9 cellular contexts compared by ENCODE assay signal in the genomic region with DNA sequence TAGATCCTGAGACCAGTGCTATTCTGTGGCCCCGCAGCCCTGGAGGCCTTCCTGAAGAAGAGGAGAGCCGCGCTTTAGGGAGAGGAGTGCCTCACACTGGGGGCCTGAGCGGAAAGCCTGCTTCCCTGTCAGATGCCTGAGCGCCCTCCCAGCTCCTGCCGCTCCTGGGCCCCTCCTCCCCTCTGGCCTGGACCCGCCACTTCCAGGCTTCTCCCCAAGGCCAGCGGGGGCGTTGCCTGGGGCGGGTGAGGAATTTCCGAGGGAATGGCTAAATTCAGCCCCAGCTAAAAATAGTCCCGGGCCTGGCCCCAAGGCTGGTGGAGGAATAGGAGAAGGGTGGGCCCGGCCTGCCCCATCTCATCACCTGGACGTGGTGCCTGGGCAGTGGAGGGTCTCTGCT. TPM values are rescaled to one million over a fixed set of nuclear protein-coding genes. Genes with fewer than 3 reads are reported as not detected.
DNase-seq lines count a peak whose midpoint lies in the region; TF ChIP-seq lines count a peak whose summit lies in the region.
"Had no signal": no experiment of that assay in that cellular context is flagged by ENCODE, and none has a peak within 500 bp of the region (broad histone marks: within the 10 kb centered on the region; RNA-seq: fewer than 3 reads in every experiment).

No MANE protein-coding gene starts in this region.

- intact Hi-C loops in sigmoid colon (cut with DNase I): no loop called here

- H3K27me3 ChIP-seq in iPS-20b (ENCODE audit: insufficient read depth, low read length) (peaks cover 15% of the 10 kb centered on the region; the same call in 1 of the 2 replicates), sigmoid colon (no peaks in the 10 kb centered on the region)

- 59 to 69% methylated on average over 14 of the region's 14 CpGs for WGBS in sigmoid colon, 2 donors

- peak overlapping the region; percentile 3; the same call in 1 of the 2 replicates for H3K4me3 ChIP-seq in iPS-20b (ENCODE audit: low read length)
- H3K4me3 ChIP-seq in sigmoid colon: peak overlapping the region in 1 of 4 donors; percentile 4

- peak overlapping the region; percentile 90 to 95 (median 93) for H3K27ac Mint-ChIP-seq in brain

- H3K36me3 Mint-ChIP-seq in brain: peaks cover 12% of the 10 kb centered on the region

- H3K27me3 Mint-ChIP-seq in brain: no peaks in the 10 kb centered on the region

- peaks cover 87% of the 10 kb centered on the region for H3K4me1 Mint-ChIP-seq in brain

- peaks cover 0 to 2% (median 0%) of the 10 kb centered on the region in 5 experiments for H3K9me3 Mint-ChIP-seq in brain

- DNase-seq in GM04504 (ENCODE audit: low read depth) (peak; percentile 63), sigmoid colon (peak; percentile 94), COLO668 (lab: John Stamatoyannopoulos, UW; ENCODE audit: unreplicated experiment) (no peak), cortex of kidney (lab: John Stamatoyannopoulos, UW) (no peak), middle frontal gyrus (ENCODE audit: extremely low spot score, low spot score) (no peak), pons (ENCODE audit: low spot score) (no peak)
- DNase-seq: foreskin melanocyte had no signal

- H3K4me1 ChIP-seq in iPS-20b (ENCODE audit: insufficient read depth, low read length) (peaks cover 18% of the 10 kb centered on the region), sigmoid colon (peaks cover 3 to 100% (median 100%) of the 10 kb centered on the region in 4 donors)

- TF ChIP-seq POLR2A in sigmoid colon (IDR thresholded peaks at IDR 0.05): no peak

- H3K9me3 ChIP-seq in iPS-20b (ENCODE audit: insufficient read depth, low read depth, low read length) (no peaks in the 10 kb centered on the region), sigmoid colon (no peaks in the 10 kb centered on the region)

- H3K9ac ChIP-seq in iPS-20b (ENCODE audit: low read depth, low read length): peak overlapping the region; percentile 45; the same call in 1 of the 2 replicates

- H3K36me3 ChIP-seq in iPS-20b (ENCODE audit: insufficient read depth, low read depth, low read length): no peaks in the 10 kb centered on the region
- no peaks in the 10 kb centered on the region for H3K36me3 ChIP-seq in sigmoid colon

- TF ChIP-seq EP300 in sigmoid colon (IDR thresholded peaks at IDR 0.05): no peak

- H3K27ac ChIP-seq in iPS-20b (ENCODE audit: low read length): no peak overlapping the region
- peak overlapping the region; percentile 94 to 100 (median 98) for H3K27ac ChIP-seq in sigmoid colon

- no peak overlapping the region for H3K4me3 Mint-ChIP-seq in brain

- no peak for TF ChIP-seq CTCF in brain (conservative IDR thresholded peaks at IDR 0.05)
- no peak for TF ChIP-seq CTCF in sigmoid colon (IDR thresholded peaks at IDR 0.05)

RNA-seq across cellular contexts. Expression of a gene that starts 15.4 kb away (rescaled TPM):
- polyA plus RNA-seq in brain (ENCODE audit: insufficient read depth, low read depth, low replicate concordance) (21.9 TPM), sigmoid colon (10 to 100 TPM in 1 of 3 donors, 1 to 10 TPM in 2; 1.8 to 15.9 (median 2.4) TPM)
- total RNA-seq in sigmoid colon: 100 to 1,000 TPM in 1 of 4 donors, 10 to 100 TPM in 3; 38.2 to 104 (median 66.9) TPM

RNA-seq across cellular contexts. Expression of a gene that starts 51.3 kb away (rescaled TPM):
- 0.49 TPM for polyA plus RNA-seq in brain (ENCODE audit: insufficient read depth, low read depth, low replicate concordance)
- 1 to 10 TPM in 3 of 4 donors, not detected in 1; 1.2 to 2.6 (median 2.5) TPM for total RNA-seq in sigmoid colon
- 1 to 10 TPM; 2.4 to 5.5 (median 2.5) TPM for polyA plus RNA-seq in sigmoid colon

RNA-seq across cellular contexts. Expression of a gene that starts 52.7 kb away (rescaled TPM):
- polyA plus RNA-seq in brain (ENCODE audit: insufficient read depth, low read depth, low replicate concordance) (8.3 TPM), sigmoid colon (1 to 10 TPM in 2 of 3 donors, under 1 TPM in 1; 0.92 to 9.3 (median 1.2) TPM)
- 1 to 10 TPM in 2 of 4 donors, under 1 TPM in 2; 0.28 to 1.8 (median 0.95) TPM for total RNA-seq in sigmoid colon

Comparison
In these comparisons a context has a peak if more than half of its experiments do, and no peak if none do; other contexts are left out.
1. DNase-seq: peak in GM04504 (single experiment) and sigmoid colon (single experiment); none in COLO668 (single experiment), cortex of kidney (single experiment), middle frontal gyrus (single experiment) and pons (single experiment).